9 cellular contexts compared by ENCODE assay signal in genomic region chr7:151599401-151600227, GRCh38.
A peak's percentile ranks its signal among the peaks of the same experiment; 100 is the strongest.
DNase-seq lines count a peak whose midpoint lies in the region; ATAC-seq and TF ChIP-seq lines count a peak whose summit lies in the region.
"Had no signal": no experiment of that assay in that cellular context is flagged by ENCODE, and none has a peak within 500 bp of the region (broad histone marks: within the 10 kb centered on the region; RNA-seq: fewer than 3 reads in every experiment).

No MANE protein-coding gene starts in this region.

- in situ Hi-C loops in HAP-1 (cut with MboI; ENCODE audit: low sequenced_read_pairs): no loop called here

- no peaks in the 10 kb centered on the region for H3K9me3 ChIP-seq in RWPE2 (ENCODE audit: severe bottlenecking)
- H3K9me3 ChIP-seq in HAP-1: no peaks in the 10 kb centered on the region

- H3K27me3 ChIP-seq in RWPE2 (ENCODE audit: insufficient read depth, poor library complexity, severe bottlenecking) (no peaks in the 10 kb centered on the region), HAP-1 (ENCODE audit: low read depth) (no peaks in the 10 kb centered on the region)

- H3K36me3 ChIP-seq in RWPE2 (ENCODE audit: low read depth) (peaks cover 13% of the 10 kb centered on the region), HAP-1 (replicated peaks) (no peaks in the 10 kb centered on the region)

- TF ChIP-seq CTCF in Calu3 (IDR thresholded peaks at IDR 0.05; ENCODE audit: unreplicated experiment) (no peak), RWPE2 (IDR thresholded peaks at IDR 0.05; ENCODE audit: poor library complexity, severe bottlenecking) (no peak), fibroblast of villous mesenchyme (IDR thresholded peaks at IDR 0.05; ENCODE audit: insufficient read depth, low read depth, low read length) (peak; percentile 20), progenitor cell of endocrine pancreas (IDR thresholded peaks at IDR 0.05; ENCODE audit: unreplicated experiment) (no peak)

- H3K4me1 Mint-ChIP-seq in Calu3 (ENCODE audit: low read depth, unreplicated experiment): peaks cover 58% of the 10 kb centered on the region
- H3K4me1 Mint-ChIP-seq in progenitor cell of endocrine pancreas (ENCODE audit: low read depth): no peaks in the 10 kb centered on the region
- H3K4me1 Mint-ChIP-seq: activated naive CD4-positive, alpha-beta T cell treated with anti-CD3 and anti-CD28 coated beads, Interleukin-2, amount 10 ng/mL, durations not matched to agents 7 days and 5 days had no signal

- H3K27ac Mint-ChIP-seq in Calu3 (ENCODE audit: unreplicated experiment): peak overlapping the region; percentile 79
- H3K27ac Mint-ChIP-seq in progenitor cell of endocrine pancreas: peak overlapping the region; percentile 6
- H3K27ac Mint-ChIP-seq: activated naive CD4-positive, alpha-beta T cell treated with anti-CD3 and anti-CD28 coated beads, Interleukin-2, amount 10 ng/mL, durations not matched to agents 7 days and 5 days had no signal

- BruUV-seq in Calu3 (replicated peaks; lab: Mats Ljungman, UMichigan): no TSS peak

- H3K4me3 ChIP-seq in RWPE2 (ENCODE audit: severe bottlenecking) (no peak overlapping the region), fibroblast of villous mesenchyme (ENCODE audit: low read depth, low read length) (no peak overlapping the region), HAP-1 (no peak overlapping the region)

- CTCF ChIA-PET in Calu3 (lab: Charles Lee): interaction anchor here (0.8 to 1.4 kb wide), 3 partner anchors 20 to 155 kb away, joined by 3 read pairs; no protein-coding TSS in a partner anchor

- H3K27me3 Mint-ChIP-seq in Calu3 (ENCODE audit: unreplicated experiment) (no peaks in the 10 kb centered on the region), progenitor cell of endocrine pancreas (no peaks in the 10 kb centered on the region)
- H3K27me3 Mint-ChIP-seq: activated naive CD4-positive, alpha-beta T cell treated with anti-CD3 and anti-CD28 coated beads, Interleukin-2, amount 10 ng/mL, durations not matched to agents 7 days and 5 days had no signal

- peak overlapping the region; percentile 43 for H3K4me3 Mint-ChIP-seq in Calu3 (ENCODE audit: low read depth, unreplicated experiment)
- H3K4me3 Mint-ChIP-seq in progenitor cell of endocrine pancreas (ENCODE audit: low read depth): no peak overlapping the region
- H3K4me3 Mint-ChIP-seq: activated naive CD4-positive, alpha-beta T cell treated with anti-CD3 and anti-CD28 coated beads, Interleukin-2, amount 10 ng/mL, durations not matched to agents 7 days and 5 days had no signal

- peak overlapping the region; percentile 96 for H3K27ac ChIP-seq in RWPE2 (ENCODE audit: poor library complexity, severe bottlenecking)

- peaks cover 3% of the 10 kb centered on the region for H3K9me3 Mint-ChIP-seq in Calu3 (ENCODE audit: low read depth, unreplicated experiment)
- peaks cover 10% of the 10 kb centered on the region for H3K9me3 Mint-ChIP-seq in progenitor cell of endocrine pancreas (ENCODE audit: low read depth)

- peak; percentile 75 for ATAC-seq in RWPE2 (ENCODE audit: low read depth)

- H3K4me1 ChIP-seq in RWPE2 (ENCODE audit: insufficient read depth, poor library complexity, severe bottlenecking) (peaks cover 67% of the 10 kb centered on the region), HAP-1 (no peaks in the 10 kb centered on the region)

- intact Hi-C loops in Calu3 (cut with micrococcal nuclease; ENCODE audit: unreplicated experiment): no loop called here

- H3K36me3 Mint-ChIP-seq in Calu3 (ENCODE audit: insufficient read depth, unreplicated experiment) (no peaks in the 10 kb centered on the region), progenitor cell of endocrine pancreas (ENCODE audit: insufficient read depth) (peaks cover 5% of the 10 kb centered on the region)

- peak; percentile 36 for DNase-seq in Calu3
- no peak for DNase-seq in RWPE2 (ENCODE audit: low spot score)
- DNase-seq in fibroblast of villous mesenchyme (ENCODE audit: low read depth): peak; percentile 92
- DNase-seq in progenitor cell of endocrine pancreas (ENCODE audit: low spot score, unreplicated experiment): no peak
- DNase-seq in HAP-1 (ENCODE audit: low spot score in 2 of 2): no peak
- DNase-seq in OCI-M2 (lab: John Stamatoyannopoulos, UW; ENCODE audit: unreplicated experiment): no peak
- no peak for DNase-seq in NCI-H2107 treated with DMSO at 0.1 percent for 48 hours (lab: John Stamatoyannopoulos, UW; ENCODE audit: unreplicated experiment)
- no peak for DNase-seq in NCI-H2196 (lab: John Stamatoyannopoulos, UW; ENCODE audit: unreplicated experiment)
- DNase-seq: activated naive CD4-positive, alpha-beta T cell treated with anti-CD3 and anti-CD28 coated beads, Interleukin-2, amount 10 ng/mL, durations not matched to agents 7 days and 5 days had no signal

Comparison
In these comparisons a context has a peak if more than half of its experiments do, and no peak if none do; other contexts are left out.
1. DNase-seq: peak in Calu3 (single experiment) and fibroblast of villous mesenchyme (single experiment); none in RWPE2 (single experiment), progenitor cell of endocrine pancreas (single experiment), HAP-1 (0 of 2), OCI-M2 (single experiment), NCI-H2107 treated with DMSO at 0.1 percent for 48 hours (single experiment) and NCI-H2196 (single experiment).